ENCODE assay signal across 28 cellular contexts in the genomic region with DNA sequence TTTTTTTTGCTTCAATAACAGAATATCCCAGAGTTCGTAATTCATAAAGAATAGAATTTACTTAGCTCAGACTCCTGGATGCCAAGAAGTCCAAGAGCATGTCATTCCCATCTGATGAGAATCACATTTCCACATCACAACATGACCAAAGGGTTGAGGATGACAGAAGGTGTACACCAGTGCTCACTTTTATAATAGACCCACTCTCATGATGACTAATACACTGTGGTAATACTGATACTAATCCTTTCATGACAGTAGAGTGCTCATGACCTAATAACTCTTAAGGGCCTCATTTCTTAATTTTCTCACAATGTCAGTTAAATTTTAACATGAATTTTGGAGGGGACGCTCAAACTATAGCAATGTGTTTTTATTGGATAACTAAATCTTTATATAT.
DNase-seq lines count a peak whose midpoint lies in the region; ATAC-seq, FAIRE-seq and TF ChIP-seq lines count a peak whose summit lies in the region.
"Had no signal": no experiment of that assay in that cellular context is flagged by ENCODE, and none has a peak within 500 bp of the region (broad histone marks: within the 10 kb centered on the region; RNA-seq: fewer than 3 reads in every experiment).

No MANE protein-coding gene starts in this region.

- peak; percentile 56 to 68 for ATAC-seq in natural killer cell treated with Interleukin-12 subunit alpha and Interleukin-12 subunit beta and Interleukin-15 and Interleukin-18, amount 100 ng/mL, for 72 hours
- ATAC-seq in HG02610 (IDR thresholded peaks at IDR 0.05; ENCODE audit: unreplicated experiment) (no peak), GM19467 (IDR thresholded peaks at IDR 0.05; ENCODE audit: unreplicated experiment) (no peak)
- ATAC-seq: CD8-positive, alpha-beta T cell had no signal

- H3K27me3 Mint-ChIP-seq in endodermal cell (ENCODE audit: insufficient read depth), result no peaks in the 10 kb centered on the region
- no peaks in the 10 kb centered on the region for H3K27me3 Mint-ChIP-seq in natural killer cell treated with Interleukin-12 subunit alpha and Interleukin-12 subunit beta and Interleukin-15 and Interleukin-18, amount 100 ng/mL, for 72 hours
- H3K27me3 Mint-ChIP-seq: B cell had no signal

- H3K9me3 ChIP-seq in endodermal cell (ENCODE audit: control insufficient read depth, low read length), result peaks cover 85% of the 10 kb centered on the region

- no peak for TF ChIP-seq CTCF in endodermal cell (conservative IDR thresholded peaks at IDR 0.05)

- FAIRE-seq in RCC 7860 (lab: Jason Lieb, UNC), result no peak
- FAIRE-seq: GM12891, H1 had no signal

- H3K27ac Mint-ChIP-seq in endodermal cell, result no peak overlapping the region
- H3K27ac Mint-ChIP-seq in natural killer cell treated with Interleukin-12 subunit alpha and Interleukin-12 subunit beta and Interleukin-15 and Interleukin-18, amount 100 ng/mL, for 72 hours, result peak overlapping the region in 1 of 2 donors; percentile 19
- H3K27ac Mint-ChIP-seq: B cell; CD8-positive, alpha-beta T cell had no signal

- H3K9ac ChIP-seq in endodermal cell (ENCODE audit: extremely low read depth, low read length, poor library complexity, severe bottlenecking), result no peak overlapping the region

- peak; percentile 22 for DNase-seq in RCC 7860 (ENCODE audit: low spot score)
- peak; percentile 65 for DNase-seq in RKO (ENCODE audit: low spot score)
- DNase-seq in endodermal cell, result no peak
- DNase-seq in natural killer cell treated with Interleukin-12 subunit alpha and Interleukin-12 subunit beta and Interleukin-15 and Interleukin-18, amount 100 ng/mL, for 72 hours (ENCODE audit: low spot score), result no peak
- DNase-seq in activated T-cell treated with anti-CD3 and anti-CD28 coated beads for 4 hours, result no peak
- no peak for DNase-seq in HuH-7.5 (ENCODE audit: low spot score)
- DNase-seq: Caco-2; CD8-positive, alpha-beta T cell; DMS79 treated with DMSO at 0.1 percent for 48 hours; GF-D8; HCEC 1CT; NCI-H1048; NCI-H1417; NCI-H1694; NCI-H2029 treated with DMSO at 0.1 percent for 48 hours; NCI-H446 treated with DMSO at 0.1 percent for 48 hours; NCI-H526; NCI-H82; NK-92 treated with Interleukin-12 subunit alpha and Interleukin-12 subunit beta, amount 100 ng/mL, for 24 hours; PC-9; SHP77 treated with DMSO at 0.1 percent for 48 hours had no signal

- no peak overlapping the region for H3K27ac ChIP-seq in endodermal cell (ENCODE audit: low read depth, low read length)
- H3K27ac ChIP-seq: C4-2B, PC-9, RWPE1 had no signal

- peaks cover 20% of the 10 kb centered on the region for H3K36me3 Mint-ChIP-seq in endodermal cell (ENCODE audit: low read depth)
- peaks cover 16% of the 10 kb centered on the region for H3K36me3 Mint-ChIP-seq in natural killer cell treated with Interleukin-12 subunit alpha and Interleukin-12 subunit beta and Interleukin-15 and Interleukin-18, amount 100 ng/mL, for 72 hours
- H3K36me3 Mint-ChIP-seq: CD8-positive, alpha-beta T cell had no signal

- H3K4me1 ChIP-seq in endodermal cell (ENCODE audit: control insufficient read depth, insufficient read depth, low read length), result no peaks in the 10 kb centered on the region
- H3K4me1 ChIP-seq: Caco-2 had no signal

- no peaks in the 10 kb centered on the region for H3K27me3 ChIP-seq in endodermal cell (ENCODE audit: control insufficient read depth, insufficient read depth, low read length, poor library complexity, severe bottlenecking)

- peaks cover 82% of the 10 kb centered on the region for H3K9me3 Mint-ChIP-seq in endodermal cell
- H3K9me3 Mint-ChIP-seq in natural killer cell treated with Interleukin-12 subunit alpha and Interleukin-12 subunit beta and Interleukin-15 and Interleukin-18, amount 100 ng/mL, for 72 hours, result peaks cover 6% of the 10 kb centered on the region
- H3K9me3 Mint-ChIP-seq: CD8-positive, alpha-beta T cell had no signal

- H3K36me3 ChIP-seq in endodermal cell (ENCODE audit: control insufficient read depth, insufficient read depth, low read length), result no peaks in the 10 kb centered on the region

- peak overlapping the region; percentile 28 for H3K4me3 ChIP-seq in endodermal cell (ENCODE audit: low read length)
- H3K4me3 ChIP-seq: PC-9 had no signal

- no peaks in the 10 kb centered on the region for H3K4me1 Mint-ChIP-seq in endodermal cell
- peaks cover 18 to 30% of the 10 kb centered on the region in 2 donors for H3K4me1 Mint-ChIP-seq in natural killer cell treated with Interleukin-12 subunit alpha and Interleukin-12 subunit beta and Interleukin-15 and Interleukin-18, amount 100 ng/mL, for 72 hours (ENCODE audit: low read depth in 2 of 2)
- H3K4me1 Mint-ChIP-seq: B cell had no signal

- 60 to 100% methylated on average over 1 of the region's 2 CpGs for WGBS in endodermal cell (ENCODE audit: insufficient coverage in 1 of 2, insufficient read length in 1 of 2), 2 experiments

- H3K4me3 Mint-ChIP-seq in endodermal cell, result no peak overlapping the region
- no peak overlapping the region for H3K4me3 Mint-ChIP-seq in natural killer cell treated with Interleukin-12 subunit alpha and Interleukin-12 subunit beta and Interleukin-15 and Interleukin-18, amount 100 ng/mL, for 72 hours
- H3K4me3 Mint-ChIP-seq: B cell; CD8-positive, alpha-beta T cell had no signal

Comparison
In these comparisons a context has a peak if more than half of its experiments do, and no peak if none do; other contexts are left out.
1. DNase-seq: peak in RCC 7860 (single experiment) and RKO (single experiment); none in endodermal cell (single experiment), natural killer cell treated with Interleukin-12 subunit alpha and Interleukin-12 subunit beta and Interleukin-15 and Interleukin-18, amount 100 ng/mL, for 72 hours (single experiment), activated T-cell treated with anti-CD3 and anti-CD28 coated beads for 4 hours (single experiment) and HuH-7.5 (single experiment).
2. ATAC-seq: peak in natural killer cell treated with Interleukin-12 subunit alpha and Interleukin-12 subunit beta and Interleukin-15 and Interleukin-18, amount 100 ng/mL, for 72 hours (2 of 2); none in HG02610 (single experiment) and GM19467 (single experiment).